1 cellular context compared by ENCODE assay signal in the genomic region with DNA sequence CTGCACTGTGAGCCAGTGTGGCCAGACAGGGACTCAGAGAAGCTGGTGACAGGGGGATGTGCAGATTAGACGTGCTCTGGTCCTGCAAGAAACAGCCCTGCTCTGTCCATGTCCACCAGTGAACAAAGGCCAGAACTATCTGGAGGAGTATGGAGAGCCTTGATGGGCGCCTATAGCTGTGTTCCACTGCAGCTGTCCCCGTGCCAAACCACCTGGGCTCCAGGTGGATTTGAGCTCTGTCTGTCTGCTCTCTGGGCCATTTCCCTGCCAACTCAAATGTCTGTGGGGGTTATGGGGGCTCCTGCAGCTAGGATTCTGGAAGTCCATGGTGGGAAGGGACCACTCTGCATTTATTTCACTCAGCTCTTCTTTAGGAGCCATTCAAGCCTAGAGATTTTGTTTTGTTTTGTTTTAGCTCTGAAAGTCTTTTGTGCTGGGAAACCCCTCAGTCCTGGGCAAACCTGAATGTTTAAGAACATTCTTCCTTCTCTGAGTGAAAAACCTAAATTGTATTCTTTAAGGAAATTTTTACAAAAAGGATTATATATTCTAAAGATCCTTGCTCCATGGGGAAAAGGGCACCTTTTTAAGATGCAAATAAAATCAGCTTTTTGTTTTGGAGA.
TF ChIP-seq lines count a peak whose summit lies in the region.

No MANE protein-coding gene starts in this region.

TF ChIP-seq in GM12878, 131 proteins besides CTCF, POLR2A, EP300 and RAD21 (continued from another document):
- TF ChIP-seq MTA3 (IDR thresholded peaks at IDR 0.05; ENCODE audit: borderline replicate concordance, low read length) (no peak), CBX3 (IDR thresholded peaks at IDR 0.05; ENCODE audit: borderline replicate concordance, low read depth) (no peak), SMAD5 (IDR thresholded peaks at IDR 0.05; ENCODE audit: low read depth) (no peak), CHD1 (IDR thresholded peaks at IDR 0.05; ENCODE audit: low read depth, low read length) (no peak), POLR2AphosphoS5 (IDR thresholded peaks at IDR 0.05; ENCODE audit: low read length) (no peak), POU2F2 (IDR thresholded peaks at IDR 0.05; ENCODE audit: borderline replicate concordance, low read depth, low read length) (no peak), LARP7 (IDR thresholded peaks at IDR 0.05) (no peak)
